22 cellular contexts compared by ENCODE assay signal in genomic region chr3:48587686-48588085, GRCh38. TPM values are rescaled to one million over a fixed set of nuclear protein-coding genes. Genes with fewer than 3 reads are reported as not detected.
DNase-seq lines count a peak whose midpoint lies in the region; ATAC-seq and TF ChIP-seq lines count a peak whose summit lies in the region.
"Had no signal": no experiment of that assay in that cellular context is flagged by ENCODE, and none has a peak within 500 bp of the region (broad histone marks: within the 10 kb centered on the region; RNA-seq: fewer than 3 reads in every experiment).

No MANE protein-coding gene starts in this region.

- ATAC-seq in IMR-90 (ENCODE audit: low read depth) = no peak
- ATAC-seq in T-helper 17 cell = no peak
- ATAC-seq in left lung = no peak
- ATAC-seq: HCT116 had no signal

- no peaks in the 10 kb centered on the region for H3K4me1 Mint-ChIP-seq in activated naive CD4-positive, alpha-beta T cell treated with anti-CD3 and anti-CD28 coated beads, Interleukin-2, amount 50 U/mL, for 24 hours
- H3K4me1 Mint-ChIP-seq in T-helper 17 cell = peaks cover 5% of the 10 kb centered on the region
- H3K4me1 Mint-ChIP-seq: CD14-positive monocyte; CD8-positive, alpha-beta memory T cell had no signal

- POLR2A ChIA-PET in IMR-90 (lab: Charles Lee; ENCODE audit: unreplicated experiment) = no interaction called here

- no peak overlapping the region for H2AFZ ChIP-seq in IMR-90 (replicated peaks; ENCODE audit: low read length, poor library complexity)
- no peak overlapping the region for H2AFZ ChIP-seq in neuronal stem cell (ENCODE audit: low read length)
- H2AFZ ChIP-seq: GM23248 had no signal

- H3K56ac ChIP-seq in IMR-90 (ENCODE audit: extremely low read depth, insufficient read depth, low read length) = no peak overlapping the region

- H2BK12ac ChIP-seq in neuronal stem cell (ENCODE audit: low read length) = no peak overlapping the region

- H3K36me3 ChIP-seq in IMR-90 (ENCODE audit: control insufficient read depth, insufficient read depth, low read length) (peaks cover 85% of the 10 kb centered on the region), neuronal stem cell (replicated peaks in 1 of 2; ENCODE audit: control insufficient read depth in 2 of 2, insufficient read depth in 2 of 2, low read length in 2 of 2) (peaks cover 0 to 9% of the 10 kb centered on the region in 2 donors), left lung (no peaks in the 10 kb centered on the region)
- H3K36me3 ChIP-seq: BE2C; BLaER1 treated with 17β-estradiol and CSF1 and Interleukin-3, amounts not matched to agents 10 nM and 100 nM had no signal

- no peak overlapping the region for H3K23ac ChIP-seq in IMR-90 (ENCODE audit: low read depth, low read length)
- peak overlapping the region; percentile 43 for H3K23ac ChIP-seq in neuronal stem cell (ENCODE audit: low read depth, low read length, poor library complexity)

- H3K27me3 ChIP-seq in IMR-90 (ENCODE audit: control insufficient read depth, insufficient read depth, low read length) = no peaks in the 10 kb centered on the region
- no peaks in the 10 kb centered on the region for H3K27me3 ChIP-seq in neuronal stem cell (ENCODE audit: control insufficient read depth in 3 of 3, insufficient read depth in 3 of 3, low read depth in 1 of 3, low read length in 3 of 3)
- peaks cover 0 to 43% of the 10 kb centered on the region in 2 donors for H3K27me3 ChIP-seq in left lung
- H3K27me3 ChIP-seq: BE2C had no signal

- H3K4me2 ChIP-seq in IMR-90 (ENCODE audit: low read depth, low read length) = no peak overlapping the region
- no peak overlapping the region for H3K4me2 ChIP-seq in neuronal stem cell (ENCODE audit: insufficient read depth, low read length, poor library complexity, severe bottlenecking)
- H3K4me2 ChIP-seq: A549; BLaER1 treated with 17β-estradiol and CSF1 and Interleukin-3, amounts not matched to agents 10 nM and 100 nM had no signal

- peaks cover 20% of the 10 kb centered on the region for H3K9me1 ChIP-seq in IMR-90 (ENCODE audit: insufficient read depth, low read length)

- no peaks in the 10 kb centered on the region; the same call in 1 of the 2 replicates for H4K20me1 ChIP-seq in IMR-90 (ENCODE audit: insufficient read depth, low read length)
- H4K20me1 ChIP-seq: BLaER1 treated with 17β-estradiol and CSF1 and Interleukin-3, amounts not matched to agents 10 nM and 100 nM had no signal

- H3K4me3 ChIP-seq in IMR-90 (ENCODE audit: insufficient read depth, low read depth, low read length) = no peak overlapping the region
- H3K4me3 ChIP-seq in neuronal stem cell (ENCODE audit: low read length in 2 of 2) = peak overlapping the region in 1 of 2 donors; percentile 10
- no peak overlapping the region for H3K4me3 ChIP-seq in left lung
- H3K4me3 ChIP-seq: A549; BLaER1 treated with 17β-estradiol and CSF1 and Interleukin-3, amounts not matched to agents 10 nM and 100 nM; GM23248 had no signal

- H3K79me1 ChIP-seq in IMR-90 (ENCODE audit: low read depth in 1 of 2, low read length in 2 of 2) = peaks cover 14 to 45% of the 10 kb centered on the region in 2 experiments
- peaks cover 3% of the 10 kb centered on the region for H3K79me1 ChIP-seq in neuronal stem cell (ENCODE audit: low read depth, low read length)

- H3K27ac ChIP-seq in IMR-90 (ENCODE audit: insufficient read depth, low read length) = no peak overlapping the region
- no peak overlapping the region for H3K27ac ChIP-seq in neuronal stem cell (replicated peaks; ENCODE audit: low read length)
- no peak overlapping the region for H3K27ac ChIP-seq in left lung
- H3K27ac ChIP-seq: A549; BLaER1 treated with 17β-estradiol and CSF1 and Interleukin-3, amounts not matched to agents 10 nM and 100 nM; GM23248 had no signal

- intact Hi-C loops in IMR-90 (cut with micrococcal nuclease) = no loop called here
- intact Hi-C loops in left lung (cut with DNase I) = no loop called here

- H2BK15ac ChIP-seq in IMR-90 (ENCODE audit: low read depth, low read length) (no peak overlapping the region), neuronal stem cell (ENCODE audit: low read length) (no peak overlapping the region)

- H4K8ac ChIP-seq in IMR-90 (ENCODE audit: low read depth in 2 of 2, low read length in 2 of 2) (no peak overlapping the region), neuronal stem cell (ENCODE audit: low read depth, low read length) (no peak overlapping the region)

- CTCF ChIA-PET in IMR-90 (lab: Yijun Ruan, JAX) = no interaction called here

- H3K14ac ChIP-seq in IMR-90 (replicated peaks; ENCODE audit: low read depth, low read length) (no peak overlapping the region), neuronal stem cell (ENCODE audit: low read length) (peak overlapping the region; percentile 82)

- no peak overlapping the region for H2BK20ac ChIP-seq in IMR-90 (ENCODE audit: low read depth, low read length)

- no peak overlapping the region for H4K91ac ChIP-seq in IMR-90 (ENCODE audit: insufficient read depth, low read depth, low read length)
- H4K91ac ChIP-seq in neuronal stem cell (ENCODE audit: low read depth, low read length, poor library complexity) = no peak overlapping the region

- in situ Hi-C loops in IMR-90 (cut with MboI; ENCODE audit: low sequenced_read_pairs) = no loop called here

- H3K4ac ChIP-seq in IMR-90 (ENCODE audit: low read depth, low read length) (no peak overlapping the region), neuronal stem cell (ENCODE audit: low read length) (no peak overlapping the region)

- no peak overlapping the region for H3K9ac ChIP-seq in IMR-90 (ENCODE audit: low read depth, low read length)
- no peak overlapping the region for H3K9ac ChIP-seq in neuronal stem cell (ENCODE audit: low read depth, low read length, poor library complexity)
- H3K9ac ChIP-seq: BLaER1 treated with 17β-estradiol and CSF1 and Interleukin-3, amounts not matched to agents 10 nM and 100 nM; GM23248 had no signal

- no peaks in the 10 kb centered on the region for H3K9me3 Mint-ChIP-seq in activated naive CD4-positive, alpha-beta T cell treated with anti-CD3 and anti-CD28 coated beads, Interleukin-2, amount 50 U/mL, for 24 hours
- H3K9me3 Mint-ChIP-seq: CD4-positive, alpha-beta T cell; CD8-positive, alpha-beta memory T cell; H9 had no signal

- H3K18ac ChIP-seq in IMR-90 (ENCODE audit: low read depth, low read length) (no peak overlapping the region), neuronal stem cell (ENCODE audit: low read length) (peak overlapping the region; percentile 57)

- no peak for TF ChIP-seq RAD21 in IMR-90 (IDR thresholded peaks at IDR 0.05; ENCODE audit: low read length)

- dilution Hi-C loops in IMR-90 (cut with HindIII; ENCODE audit: low sequenced_read_pairs, unreplicated experiment) = no loop called here

- peaks cover 13% of the 10 kb centered on the region for H3K27me3 Mint-ChIP-seq in activated naive CD4-positive, alpha-beta T cell treated with anti-CD3 and anti-CD28 coated beads, Interleukin-2, amount 50 U/mL, for 24 hours
- H3K27me3 Mint-ChIP-seq in T-helper 17 cell = peaks cover 51% of the 10 kb centered on the region

- no TSS peak for BruUV-seq in IMR-90 (replicated peaks; lab: Mats Ljungman, UMichigan)

- TF ChIP-seq POLR2A in IMR-90 (IDR thresholded peaks at IDR 0.05; ENCODE audit: low read depth, low read length) = no peak

- DNase-seq in activated naive CD4-positive, alpha-beta T cell (lab: John Stamatoyannopoulos, UW) = no peak
- DNase-seq in IMR-90 (no peak), T-helper 17 cell (no peak), neuronal stem cell (ENCODE audit: low spot score) (no peak), left lung (no peak), NCI-H526 treated with DMSO at 0.1 percent for 48 hours (lab: John Stamatoyannopoulos, UW) (no peak)
- DNase-seq: 8988T; ACHN; AML-193; BE2C; CD4-positive, alpha-beta T cell; CD8-positive, alpha-beta memory T cell; DMS 273 treated with DMSO at 0.1 percent for 48 hours; DND-41; GM23248 had no signal

- WGBS in IMR-90 (ENCODE audit: extremely low coverage in 2 of 2, insufficient read length in 1 of 2), 2 experiments = 65% methylated on average over 2 of the region's 11 CpGs; no CpG with 5 or more reads in 1 of the 2 experiments
- WGBS in neuronal stem cell (ENCODE audit: extremely low coverage in 2 of 2, insufficient read length in 2 of 2, insufficient replicate concordance in 1 of 2), 2 donors = no CpG with 5 or more reads among the region's 11 CpGs

- H4K5ac ChIP-seq in IMR-90 (ENCODE audit: low read depth, low read length) = no peak overlapping the region

- peak overlapping the region; percentile 37 for H2AK9ac ChIP-seq in IMR-90 (replicated peaks; ENCODE audit: low read depth, low read length, poor library complexity)

- peak overlapping the region; percentile 19 for H3K4me3 Mint-ChIP-seq in activated naive CD4-positive, alpha-beta T cell treated with anti-CD3 and anti-CD28 coated beads, Interleukin-2, amount 50 U/mL, for 24 hours
- H3K4me3 Mint-ChIP-seq in T-helper 17 cell = no peak overlapping the region
- H3K4me3 Mint-ChIP-seq: CD4-positive, alpha-beta T cell; CD8-positive, alpha-beta memory T cell; H9 had no signal

- H3K9me3 ChIP-seq in IMR-90 (ENCODE audit: control insufficient read depth, insufficient read depth, low read length) = no peaks in the 10 kb centered on the region
- no peaks in the 10 kb centered on the region for H3K9me3 ChIP-seq in T-helper 17 cell (ENCODE audit: control insufficient read depth, low read length, poor library complexity, severe bottlenecking)
- H3K9me3 ChIP-seq in neuronal stem cell (replicated peaks in 1 of 2; ENCODE audit: control insufficient read depth in 2 of 2, insufficient read depth in 1 of 2, low read depth in 1 of 2, low read length in 2 of 2) = peaks cover 0 to 2% of the 10 kb centered on the region in 2 donors
- H3K9me3 ChIP-seq in left lung = no peaks in the 10 kb centered on the region
- H3K9me3 ChIP-seq: A549; BE2C; BLaER1 treated with 17β-estradiol and CSF1 and Interleukin-3, amounts not matched to agents 10 nM and 100 nM had no signal

- no peaks in the 10 kb centered on the region; the same call in 1 of the 2 replicates for H3K4me1 ChIP-seq in IMR-90 (ENCODE audit: control insufficient read depth, insufficient read depth, low read length)
- no peaks in the 10 kb centered on the region for H3K4me1 ChIP-seq in neuronal stem cell (ENCODE audit: control insufficient read depth in 2 of 2, insufficient read depth in 1 of 2, low read depth in 1 of 2, low read length in 2 of 2)
- H3K4me1 ChIP-seq in left lung = no peaks in the 10 kb centered on the region
- H3K4me1 ChIP-seq: BE2C; BLaER1 treated with 17β-estradiol and CSF1 and Interleukin-3, amounts not matched to agents 10 nM and 100 nM had no signal

- peak overlapping the region; percentile 59 for H3K27ac Mint-ChIP-seq in activated naive CD4-positive, alpha-beta T cell treated with anti-CD3 and anti-CD28 coated beads, Interleukin-2, amount 50 U/mL, for 24 hours
- H3K27ac Mint-ChIP-seq in T-helper 17 cell = peak overlapping the region; percentile 6
- H3K27ac Mint-ChIP-seq: CD14-positive monocyte; CD4-positive, alpha-beta T cell; CD8-positive, alpha-beta memory T cell had no signal

- H2AK5ac ChIP-seq in IMR-90 (ENCODE audit: low read depth, low read length) = no peak overlapping the region
- H2AK5ac ChIP-seq in neuronal stem cell (ENCODE audit: low read depth, low read length) = no peak overlapping the region

- no peaks in the 10 kb centered on the region for H3K36me3 Mint-ChIP-seq in activated naive CD4-positive, alpha-beta T cell treated with anti-CD3 and anti-CD28 coated beads, Interleukin-2, amount 50 U/mL, for 24 hours
- peaks cover 6% of the 10 kb centered on the region for H3K36me3 Mint-ChIP-seq in T-helper 17 cell (ENCODE audit: low read depth)
- H3K36me3 Mint-ChIP-seq: CD14-positive monocyte; CD8-positive, alpha-beta memory T cell had no signal

- H2BK120ac ChIP-seq in IMR-90 (ENCODE audit: low read depth, low read length) (no peak overlapping the region), neuronal stem cell (ENCODE audit: low read depth, low read length) (no peak overlapping the region)

- TF ChIP-seq CTCF in IMR-90 (conservative IDR thresholded peaks at IDR 0.05; ENCODE audit: low read depth, low read length) (no peak), left lung (IDR thresholded peaks at IDR 0.05) (no peak)

- no peak overlapping the region for H2BK5ac ChIP-seq in IMR-90 (ENCODE audit: low read depth, low read length, poor library complexity, severe bottlenecking)
- peak overlapping the region; percentile 75 for H2BK5ac ChIP-seq in neuronal stem cell (ENCODE audit: low read length)

RNA-seq across cellular contexts. Expression of gene COL7A1, which starts 7.4 kb away (rescaled TPM):
- total RNA-seq in IMR-90 (2012; rRNA removed) (3.1 and 4.1 TPM in 2 replicates), T-helper 17 cell (under 1 TPM; 0.73 to 0.94 TPM), left lung (1 to 10 TPM; 7.2 to 9.2 TPM)
- 20.3 and 23.2 TPM in 2 replicates for polyA plus RNA-seq in IMR-90 (2012; rRNA removed)
- 13.6 and 14.6 TPM in 2 replicates for polyA plus RNA-seq in IMR-90 (2012; cell fraction: cytosol; rRNA removed)
- 308 and 435 TPM in 2 replicates for polyA plus RNA-seq in IMR-90 (2012; cell fraction: nucleus; rRNA removed; ENCODE audit: low replicate concordance)
- polyA plus RNA-seq in neuronal stem cell (2013, experiment 1 of 2) = 8.2 TPM
- 7.8 TPM for polyA plus RNA-seq in neuronal stem cell (2013, experiment 2 of 2)
- polyA plus RNA-seq: CD8-positive, alpha-beta memory T cell had no signal

RNA-seq across cellular contexts. Expression of gene UQCRC1, which starts 21.8 kb away (rescaled TPM):
- total RNA-seq in IMR-90 (2012; rRNA removed) = 952 and 1,365 TPM in 2 replicates
- 410 and 474 TPM in 2 replicates for polyA plus RNA-seq in IMR-90 (2012; rRNA removed)
- polyA plus RNA-seq in IMR-90 (2012; cell fraction: cytosol; rRNA removed) = 589 and 721 TPM in 2 replicates
- polyA plus RNA-seq in IMR-90 (2012; cell fraction: nucleus; rRNA removed; ENCODE audit: low replicate concordance) = 253 and 529 TPM in 2 replicates
- 10 to 100 TPM; 86.1 to 92.1 TPM for total RNA-seq in T-helper 17 cell
- polyA plus RNA-seq in neuronal stem cell (2013, experiment 1 of 2) = 137 TPM
- 134 TPM for polyA plus RNA-seq in neuronal stem cell (2013, experiment 2 of 2)
- 100 to 1,000 TPM; 148 to 203 TPM for total RNA-seq in left lung

RNA-seq across cellular contexts. Expression of gene UCN2, which starts 24.1 kb away (rescaled TPM):
- total RNA-seq in IMR-90 (2012; rRNA removed) (0.54 and 0.56 TPM in 2 replicates), T-helper 17 cell (not detected), left lung (under 1 TPM in 1 of 2 donors, not detected in 1; 0.37 TPM)
- 2.3 and 2.7 TPM in 2 replicates for polyA plus RNA-seq in IMR-90 (2012; rRNA removed)
- polyA plus RNA-seq in IMR-90 (2012; cell fraction: cytosol; rRNA removed) = 0.56 and 1.4 TPM in 2 replicates
- polyA plus RNA-seq in IMR-90 (2012; cell fraction: nucleus; rRNA removed; ENCODE audit: low replicate concordance) = 19.4 and 40.3 TPM in 2 replicates
- polyA plus RNA-seq in neuronal stem cell (2013, experiment 1 of 2) = 0.13 TPM
- 0.10 TPM for polyA plus RNA-seq in neuronal stem cell (2013, experiment 2 of 2)
- total RNA-seq: CD4-positive, alpha-beta T cell; CD8-positive, alpha-beta memory T cell had no signal
- polyA plus RNA-seq: CD14-positive monocyte; CD8-positive, alpha-beta memory T cell had no signal

RNA-seq across cellular contexts. Expression of gene PFKFB4, which starts 31.1 kb away (rescaled TPM):
- 16.1 and 17.0 TPM in 2 replicates for total RNA-seq in IMR-90 (2012; rRNA removed)
- 14.8 and 16.9 TPM in 2 replicates for polyA plus RNA-seq in IMR-90 (2012; rRNA removed)
- polyA plus RNA-seq in IMR-90 (2012; cell fraction: cytosol; rRNA removed) = 11.1 and 15.7 TPM in 2 replicates
- 53.9 and 57.6 TPM in 2 replicates for polyA plus RNA-seq in IMR-90 (2012; cell fraction: nucleus; rRNA removed; ENCODE audit: low replicate concordance)
- total RNA-seq in T-helper 17 cell = 1 to 10 TPM; 1.6 to 3.3 TPM
- polyA plus RNA-seq in neuronal stem cell (2013, experiment 1 of 2) = 9.2 TPM
- 8.9 TPM for polyA plus RNA-seq in neuronal stem cell (2013, experiment 2 of 2)
- total RNA-seq in left lung = 10 to 100 TPM in 1 of 2 donors, 1 to 10 TPM in 1; 7.8 to 16.1 TPM

RNA-seq across cellular contexts. Expression of gene TMEM89, which starts 33.9 kb away (rescaled TPM):
- total RNA-seq in IMR-90 (2012; rRNA removed) (not detected in 2 replicates), T-helper 17 cell (under 1 TPM in 1 of 2 donors, not detected in 1; 0.55 TPM), left lung (not detected)
- polyA plus RNA-seq in IMR-90 (2012; rRNA removed) = 0.15 TPM in 1 of 2 replicates, not detected in the other
- polyA plus RNA-seq in IMR-90 (2012; cell fraction: cytosol; rRNA removed) = not detected in 2 replicates
- 0.63 and 1.1 TPM in 2 replicates for polyA plus RNA-seq in IMR-90 (2012; cell fraction: nucleus; rRNA removed; ENCODE audit: low replicate concordance)
- polyA plus RNA-seq in neuronal stem cell (2013, experiment 1 of 2) = 0.15 TPM
- polyA plus RNA-seq in neuronal stem cell (2013, experiment 2 of 2) = not detected
- total RNA-seq: CD4-positive, alpha-beta T cell; CD8-positive, alpha-beta memory T cell; GM23248; H4 had no signal
- polyA plus RNA-seq: A549; CD14-positive monocyte; CD8-positive, alpha-beta memory T cell; GM23248 had no signal
